ENCODE assay signal across 1 cellular context in the genomic region with DNA sequence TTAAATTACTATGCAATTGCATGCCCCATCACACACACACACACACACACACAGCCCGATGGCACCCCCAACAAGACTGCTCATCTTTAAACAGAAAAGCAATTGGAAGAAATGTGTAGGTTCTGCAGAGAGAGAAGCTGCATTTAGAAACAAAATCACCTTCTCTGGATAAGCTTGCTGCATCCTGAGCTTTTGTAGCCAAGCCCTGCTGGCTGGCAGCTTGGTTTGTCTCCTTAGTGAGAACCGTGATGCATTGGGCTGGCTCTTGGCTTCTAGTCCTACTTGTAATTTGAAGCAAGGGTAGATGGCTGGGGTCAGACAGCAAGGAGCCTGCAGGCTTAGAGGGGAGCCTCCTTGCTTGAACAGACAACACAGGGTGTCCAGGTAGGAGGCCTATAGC.
TF ChIP-seq lines count a peak whose summit lies in the region.

No MANE protein-coding gene starts in this region.

TF ChIP-seq in H1, 55 proteins besides CTCF, POLR2A, EP300 and RAD21 (continued from another document):
- TF ChIP-seq ZNF274 (IDR thresholded peaks at IDR 0.05; ENCODE audit: borderline replicate concordance, extremely low read depth, low read length): no peak
TF ChIP-seq in H1: peak in this region for 0.
